ENCODE assay signal across 20 cellular contexts in the genomic region with DNA sequence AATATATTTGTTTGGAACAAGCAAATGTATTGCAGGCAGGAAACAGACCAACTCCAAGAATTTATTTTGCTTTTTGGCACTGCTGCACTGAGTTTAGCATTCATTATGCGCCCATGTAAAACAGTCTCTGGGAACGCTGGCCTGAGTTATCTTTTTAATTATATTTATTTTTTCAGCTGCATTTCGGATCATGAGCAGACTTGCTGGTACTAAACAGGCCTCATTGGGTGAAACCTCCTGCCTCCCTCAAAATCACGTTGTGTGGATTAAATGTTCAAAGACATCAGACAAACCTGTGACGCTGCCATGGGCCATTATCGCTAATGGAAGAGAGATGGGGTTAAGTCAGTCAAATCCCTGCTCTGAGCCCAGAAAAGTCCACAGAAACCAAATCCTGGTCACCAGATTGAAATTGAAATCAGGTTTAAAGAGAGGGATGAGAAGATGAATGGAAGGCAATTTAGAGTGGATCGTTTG.
A peak's percentile ranks its signal among the peaks of the same experiment; 100 is the strongest.
DNase-seq lines count a peak whose midpoint lies in the region; ATAC-seq and TF ChIP-seq lines count a peak whose summit lies in the region.
"Had no signal": no experiment of that assay in that cellular context is flagged by ENCODE, and none has a peak within 500 bp of the region (broad histone marks: within the 10 kb centered on the region; RNA-seq: fewer than 3 reads in every experiment).

No MANE protein-coding gene starts in this region.

- H3K4me3 ChIP-seq in esophagus (ENCODE audit: low read depth in 1 of 2, low read length in 2 of 2): no peak overlapping the region
- H3K4me3 ChIP-seq in neuronal stem cell (ENCODE audit: low read length in 2 of 2): no peak overlapping the region
- no peak overlapping the region for H3K4me3 ChIP-seq in uterus
- H3K4me3 ChIP-seq: GM23248 had no signal

- H2BK120ac ChIP-seq in neuronal stem cell (ENCODE audit: low read depth, low read length): no peak overlapping the region

- H2AK5ac ChIP-seq in neuronal stem cell (ENCODE audit: low read depth, low read length): no peak overlapping the region

- H3K9me3 Mint-ChIP-seq in activated naive CD4-positive, alpha-beta T cell treated with anti-CD3 and anti-CD28 coated beads, Interleukin-2, amount 10 ng/mL, durations not matched to agents 7 days and 5 days: no peaks in the 10 kb centered on the region
- H3K9me3 Mint-ChIP-seq: H9 had no signal

- H3K27me3 ChIP-seq in esophagus (ENCODE audit: control insufficient read depth in 1 of 2, insufficient read depth in 2 of 2, low read length in 2 of 2): no peaks in the 10 kb centered on the region
- peaks cover 0 to 18% (median 0%) of the 10 kb centered on the region in 3 experiments for H3K27me3 ChIP-seq in neuronal stem cell (ENCODE audit: control insufficient read depth in 3 of 3, insufficient read depth in 3 of 3, low read depth in 1 of 3, low read length in 3 of 3)
- H3K27me3 ChIP-seq in uterus: no peaks in the 10 kb centered on the region

- H3K9ac ChIP-seq in neuronal stem cell (ENCODE audit: low read depth, low read length, poor library complexity): no peak overlapping the region
- H3K9ac ChIP-seq: GM23248, KMS-11 had no signal

- H3K36me3 Mint-ChIP-seq in activated naive CD4-positive, alpha-beta T cell treated with anti-CD3 and anti-CD28 coated beads, Interleukin-2, amount 10 ng/mL, durations not matched to agents 7 days and 5 days: no peaks in the 10 kb centered on the region
- H3K36me3 Mint-ChIP-seq: CD14-positive monocyte; CD8-positive, alpha-beta memory T cell had no signal

- intact Hi-C loops in uterus (cut with DNase I; ENCODE audit: low total_unique reads): no loop called here

- DNase-seq in NCI-H82 treated with DMSO at 0.1 percent for 48 hours (lab: John Stamatoyannopoulos, UW; ENCODE audit: unreplicated experiment) (peak; percentile 18), neuronal stem cell (ENCODE audit: low spot score) (no peak), uterus (no peak)
- no peak for DNase-seq in activated naive CD4-positive, alpha-beta T cell treated with anti-CD3 and anti-CD28 coated beads, Interleukin-2, amount 10 ng/mL, durations not matched to agents 7 days and 5 days
- no peak for DNase-seq in activated naive CD4-positive, alpha-beta T cell (lab: John Stamatoyannopoulos, UW)
- DNase-seq: CD8-positive, alpha-beta memory T cell; DMS153; GM23248; H9; MM.1S; NCI-H1694; NCI-H2029 treated with DMSO at 0.1 percent for 48 hours; NCI-H526; SHP77 had no signal

- H3K4me2 ChIP-seq in neuronal stem cell (ENCODE audit: insufficient read depth, low read length, poor library complexity, severe bottlenecking): no peak overlapping the region
- H3K4me2 ChIP-seq: KMS-11 had no signal

- no peak overlapping the region for H3K4ac ChIP-seq in neuronal stem cell (ENCODE audit: low read length)

- H3K4me3 Mint-ChIP-seq in activated naive CD4-positive, alpha-beta T cell treated with anti-CD3 and anti-CD28 coated beads, Interleukin-2, amount 10 ng/mL, durations not matched to agents 7 days and 5 days: no peak overlapping the region
- H3K4me3 Mint-ChIP-seq: CD14-positive monocyte; CD8-positive, alpha-beta memory T cell; H9; IgD-negative memory B cell had no signal

- H3K36me3 ChIP-seq in esophagus (ENCODE audit: control insufficient read depth in 2 of 2, insufficient read depth in 2 of 2, low read length in 1 of 2) (no peaks in the 10 kb centered on the region), neuronal stem cell (replicated peaks in 1 of 2; ENCODE audit: control insufficient read depth in 2 of 2, insufficient read depth in 2 of 2, low read length in 2 of 2) (no peaks in the 10 kb centered on the region), uterus (no peaks in the 10 kb centered on the region)

- peak overlapping the region; percentile 40 to 60 for H3K27ac ChIP-seq in esophagus (ENCODE audit: low read depth in 2 of 2, low read length in 1 of 2)
- H3K27ac ChIP-seq in neuronal stem cell (replicated peaks; ENCODE audit: low read length): no peak overlapping the region
- peak overlapping the region; percentile 5 to 41 for H3K27ac ChIP-seq in uterus
- H3K27ac ChIP-seq: GM23248, KMS-11, RWPE1 had no signal

- H3K23ac ChIP-seq in neuronal stem cell (ENCODE audit: low read depth, low read length, poor library complexity): no peak overlapping the region

- no peak overlapping the region for H2BK12ac ChIP-seq in neuronal stem cell (ENCODE audit: low read length)

- ATAC-seq in GM19463 (IDR thresholded peaks at IDR 0.05; ENCODE audit: unreplicated experiment): no peak

- no peak overlapping the region for H3K18ac ChIP-seq in neuronal stem cell (ENCODE audit: low read length)

- H2BK15ac ChIP-seq in neuronal stem cell (ENCODE audit: low read length): no peak overlapping the region

- no peaks in the 10 kb centered on the region for H3K79me1 ChIP-seq in neuronal stem cell (ENCODE audit: low read depth, low read length)

- WGBS in esophagus, 2 donors: 56 to 66% methylated on average over 7 of the region's 7 CpGs
- WGBS in neuronal stem cell (ENCODE audit: extremely low coverage in 2 of 2, insufficient read length in 2 of 2, insufficient replicate concordance in 1 of 2), 2 donors: no CpG with 5 or more reads among the region's 7 CpGs

- H2AFZ ChIP-seq in neuronal stem cell (ENCODE audit: low read length): peak overlapping the region; percentile 57
- H2AFZ ChIP-seq: GM23248 had no signal

- H3K4me1 ChIP-seq in esophagus (ENCODE audit: control insufficient read depth in 2 of 2, insufficient read depth in 2 of 2, low read length in 1 of 2): peaks cover 2 to 7% of the 10 kb centered on the region in 2 donors
- no peaks in the 10 kb centered on the region for H3K4me1 ChIP-seq in neuronal stem cell (ENCODE audit: control insufficient read depth in 2 of 2, insufficient read depth in 1 of 2, low read depth in 1 of 2, low read length in 2 of 2)
- no peaks in the 10 kb centered on the region for H3K4me1 ChIP-seq in uterus

- no peak overlapping the region for H4K91ac ChIP-seq in neuronal stem cell (ENCODE audit: low read depth, low read length, poor library complexity)

- peaks cover 20% of the 10 kb centered on the region for H3K27me3 Mint-ChIP-seq in activated naive CD4-positive, alpha-beta T cell treated with anti-CD3 and anti-CD28 coated beads, Interleukin-2, amount 10 ng/mL, durations not matched to agents 7 days and 5 days

- H3K4me1 Mint-ChIP-seq in activated naive CD4-positive, alpha-beta T cell treated with anti-CD3 and anti-CD28 coated beads, Interleukin-2, amount 10 ng/mL, durations not matched to agents 7 days and 5 days: no peaks in the 10 kb centered on the region
- H3K4me1 Mint-ChIP-seq: CD8-positive, alpha-beta memory T cell had no signal

- no peak overlapping the region for H4K8ac ChIP-seq in neuronal stem cell (ENCODE audit: low read depth, low read length)

- H3K14ac ChIP-seq in neuronal stem cell (ENCODE audit: low read length): no peak overlapping the region

- H3K9me3 ChIP-seq in esophagus (ENCODE audit: control insufficient read depth in 2 of 2, insufficient read depth in 1 of 2, low read depth in 1 of 2, low read length in 1 of 2) (no peaks in the 10 kb centered on the region), neuronal stem cell (replicated peaks in 1 of 2; ENCODE audit: control insufficient read depth in 2 of 2, insufficient read depth in 1 of 2, low read depth in 1 of 2, low read length in 2 of 2) (no peaks in the 10 kb centered on the region), uterus (no peaks in the 10 kb centered on the region)

- no peak for TF ChIP-seq CTCF in uterus (IDR thresholded peaks at IDR 0.05)

- H2BK5ac ChIP-seq in neuronal stem cell (ENCODE audit: low read length): no peak overlapping the region

- CTCF ChIA-PET in activated naive CD4-positive, alpha-beta T cell treated with anti-CD3 and anti-CD28 coated beads, Interleukin-2, amount 10 ng/mL, durations not matched to agents 7 days and 5 days (lab: Charles Lee): interaction anchor here (0.7 kb wide), 1 partner anchor 32 kb away, joined by 4 read pairs; no protein-coding TSS in a partner anchor

- H3K27ac Mint-ChIP-seq in activated naive CD4-positive, alpha-beta T cell treated with anti-CD3 and anti-CD28 coated beads, Interleukin-2, amount 10 ng/mL, durations not matched to agents 7 days and 5 days: no peak overlapping the region
- H3K27ac Mint-ChIP-seq: CD14-positive monocyte; CD8-positive, alpha-beta memory T cell; H9; IgD-negative memory B cell had no signal

- TF ChIP-seq POLR2A in uterus (IDR thresholded peaks at IDR 0.05): no peak
